17 cellular contexts compared by ENCODE assay signal in genomic region chr16:2933136-2933535, GRCh38. TPM values are rescaled to one million over a fixed set of nuclear protein-coding genes. Genes with fewer than 3 reads are reported as not detected.
DNase-seq lines count a peak whose midpoint lies in the region; ATAC-seq and TF ChIP-seq lines count a peak whose summit lies in the region.
"Had no signal": no experiment of that assay in that cellular context is flagged by ENCODE, and none has a peak within 500 bp of the region (broad histone marks: within the 10 kb centered on the region; RNA-seq: fewer than 3 reads in every experiment).

No MANE protein-coding gene starts in this region.

- no peak overlapping the region for H3K4me3 ChIP-seq in BLaER1
- no peak overlapping the region for H3K4me3 ChIP-seq in BLaER1 treated with 17β-estradiol and CSF1 and Interleukin-3, amounts not matched to agents 10 nM and 100 nM
- H3K4me3 ChIP-seq in NT2/D1 (ENCODE audit: insufficient read length, low read depth) = no peak overlapping the region
- no peak overlapping the region for H3K4me3 ChIP-seq in sigmoid colon
- H3K4me3 ChIP-seq: GM23338, HAP-1 had no signal

- WGBS in sigmoid colon, 2 donors = 94 to 95% methylated on average over 30 of the region's 30 CpGs

- H3K36me3 ChIP-seq in BLaER1 (peaks cover 66% of the 10 kb centered on the region), NT2/D1 (ENCODE audit: insufficient read depth, insufficient read length, low read length) (peaks cover 55% of the 10 kb centered on the region), sigmoid colon (peaks cover 27 to 79% (median 55%) of the 10 kb centered on the region in 4 donors)
- peaks cover 36 to 81% (median 57%) of the 10 kb centered on the region in 11 experiments for H3K36me3 ChIP-seq in BLaER1 treated with 17β-estradiol and CSF1 and Interleukin-3, amounts not matched to agents 10 nM and 100 nM

- DNase-seq in NT2/D1 (ENCODE audit: low read depth, low spot score) = no peak
- peak; percentile 62 for DNase-seq in sigmoid colon
- DNase-seq in central memory CD4-positive, alpha-beta T cell = no peak
- DNase-seq in NCI-H2171 treated with DMSO at 0.1 percent for 48 hours (lab: John Stamatoyannopoulos, UW) = no peak
- DNase-seq: CD4-positive, alpha-beta T cell; CD8-positive, alpha-beta memory T cell; DMS53; DMS79 treated with DMSO at 0.1 percent for 48 hours; GF-D8; HFFc6 had no signal

- H3K27me3 ChIP-seq in BLaER1 (no peaks in the 10 kb centered on the region), NT2/D1 (ENCODE audit: insufficient read depth, insufficient read length) (no peaks in the 10 kb centered on the region), sigmoid colon (no peaks in the 10 kb centered on the region)
- peaks cover 0 to 15% (median 0%) of the 10 kb centered on the region in 11 experiments; a peak in 3 of 22 replicates for H3K27me3 ChIP-seq in BLaER1 treated with 17β-estradiol and CSF1 and Interleukin-3, amounts not matched to agents 10 nM and 100 nM

- no peak for ATAC-seq in HG03159 (IDR thresholded peaks at IDR 0.05; ENCODE audit: unreplicated experiment)
- ATAC-seq: GM23338 had no signal

- TF ChIP-seq POLR2A in sigmoid colon (IDR thresholded peaks at IDR 0.05) = no peak

- H3K27ac ChIP-seq in BLaER1 (peak overlapping the region; percentile 60), sigmoid colon (no peak overlapping the region)
- H3K27ac ChIP-seq in BLaER1 treated with 17β-estradiol and CSF1 and Interleukin-3, amounts not matched to agents 10 nM and 100 nM = peak overlapping the region in 1 of 11 experiments; percentile 31; a peak in 2 of 22 replicates

- intact Hi-C loops in sigmoid colon (cut with DNase I) = no loop called here

- no peak for TF ChIP-seq EP300 in sigmoid colon (IDR thresholded peaks at IDR 0.05)

- peak overlapping the region; percentile 94 for H3K4me2 ChIP-seq in BLaER1
- peak overlapping the region in 6 of 11 experiments; percentile 36 to 97 (median 96); a peak in 10 of 22 replicates for H3K4me2 ChIP-seq in BLaER1 treated with 17β-estradiol and CSF1 and Interleukin-3, amounts not matched to agents 10 nM and 100 nM
- H3K4me2 ChIP-seq: GM23338 had no signal

- H3K4me1 ChIP-seq in BLaER1 (peaks cover 55% of the 10 kb centered on the region), NT2/D1 (ENCODE audit: insufficient read depth, insufficient read length) (peaks cover 12% of the 10 kb centered on the region), sigmoid colon (no peaks in the 10 kb centered on the region)
- peaks cover 35 to 58% (median 52%) of the 10 kb centered on the region in 10 experiments for H3K4me1 ChIP-seq in BLaER1 treated with 17β-estradiol and CSF1 and Interleukin-3, amounts not matched to agents 10 nM and 100 nM
- H3K4me1 ChIP-seq: HAP-1 had no signal

- H3K9me3 ChIP-seq in BLaER1 (no peaks in the 10 kb centered on the region), NT2/D1 (ENCODE audit: insufficient read depth, low read length) (no peaks in the 10 kb centered on the region), sigmoid colon (no peaks in the 10 kb centered on the region)
- no peaks in the 10 kb centered on the region for H3K9me3 ChIP-seq in BLaER1 treated with 17β-estradiol and CSF1 and Interleukin-3, amounts not matched to agents 10 nM and 100 nM (replicated peaks in 1 of 11)
- H3K9me3 ChIP-seq: HAP-1 had no signal

- H3K9ac ChIP-seq in BLaER1 (peak overlapping the region; percentile 29), NT2/D1 (ENCODE audit: insufficient read length, low read depth) (peak overlapping the region; percentile 38)
- H3K9ac ChIP-seq in BLaER1 treated with 17β-estradiol and CSF1 and Interleukin-3, amounts not matched to agents 10 nM and 100 nM = peak overlapping the region in 4 of 11 experiments; percentile 10 to 41 (median 25); a peak in 3 of 22 replicates

- peaks cover 17% of the 10 kb centered on the region for H4K20me1 ChIP-seq in BLaER1
- peaks cover 15 to 81% (median 35%) of the 10 kb centered on the region in 11 experiments; a peak in 18 of 22 replicates for H4K20me1 ChIP-seq in BLaER1 treated with 17β-estradiol and CSF1 and Interleukin-3, amounts not matched to agents 10 nM and 100 nM

- no peak for TF ChIP-seq CTCF in sigmoid colon (IDR thresholded peaks at IDR 0.05)

RNA-seq across cellular contexts. Expression of gene FLYWCH1, which starts 21.4 kb away (rescaled TPM):
- total RNA-seq in sigmoid colon = 10 to 100 TPM; 28.6 to 51.5 (median 33.2) TPM
- 10 to 100 TPM in 1 of 3 donors, 1 to 10 TPM in 2; 6.9 to 19.5 (median 7.2) TPM for polyA plus RNA-seq in sigmoid colon

RNA-seq across cellular contexts. Expression of gene KREMEN2, which starts 30.9 kb away (rescaled TPM):
- not detected for total RNA-seq in sigmoid colon
- 1 to 10 TPM; 1.0 to 1.8 (median 1.6) TPM for polyA plus RNA-seq in sigmoid colon
- total RNA-seq: CD4-positive, alpha-beta T cell; CD8-positive, alpha-beta memory T cell; HFFc6 had no signal
- polyA plus RNA-seq: BJ; CD14-positive monocyte; CD8-positive, alpha-beta memory T cell had no signal

RNA-seq across cellular contexts. Expression of gene PAQR4, which starts 36.0 kb away (rescaled TPM):
- 1 to 10 TPM in 2 of 4 donors, under 1 TPM in 2; 0.83 to 3.6 (median 1.0) TPM for total RNA-seq in sigmoid colon
- 10 to 100 TPM in 1 of 3 donors, 1 to 10 TPM in 2; 3.6 to 22.1 (median 3.9) TPM for polyA plus RNA-seq in sigmoid colon

RNA-seq across cellular contexts. Expression of gene PKMYT1, which starts 47.1 kb away (rescaled TPM):
- under 1 TPM in 1 of 4 donors, not detected in 3; 0.95 TPM for total RNA-seq in sigmoid colon
- 10 to 100 TPM in 1 of 3 donors, 1 to 10 TPM in 2; 1.6 to 33.1 (median 4.2) TPM for polyA plus RNA-seq in sigmoid colon

RNA-seq across cellular contexts. Expression of gene FLYWCH2, which starts 50.1 kb away (rescaled TPM):
- 10 to 100 TPM; 33.6 to 64.2 (median 55.8) TPM for total RNA-seq in sigmoid colon
- 10 to 100 TPM; 27.5 to 43.2 (median 30.7) TPM for polyA plus RNA-seq in sigmoid colon
